In the genomic region with DNA sequence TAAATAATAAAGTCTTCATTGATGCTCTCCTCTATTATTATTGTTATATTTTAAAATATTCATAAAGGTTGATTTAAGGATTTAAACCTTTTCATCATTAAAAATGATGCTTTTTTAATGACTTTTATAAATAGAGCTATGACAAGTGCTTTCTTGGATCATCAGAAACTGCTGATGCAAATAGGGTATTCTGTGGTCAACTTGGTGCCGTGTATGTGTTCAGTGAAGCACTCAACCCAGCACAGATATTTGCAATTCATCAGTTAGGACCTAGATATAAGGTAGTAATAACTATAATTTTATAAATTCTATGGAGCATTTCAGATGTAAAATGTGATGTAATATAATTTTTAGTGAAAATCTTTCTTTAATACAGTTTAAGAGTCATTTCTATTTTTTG, we compare ENCODE assay signal across 8 cellular contexts.
ATAC-seq and TF ChIP-seq lines count a peak whose summit lies in the region.
"Not testable (repeated sequence)": the region's sequence is repeated elsewhere in the genome, so short reads cannot be mapped to it uniquely, and the experiment has no call there.

No MANE protein-coding gene starts in this region.

- not testable (repeated sequence) for H3K79me2 ChIP-seq in OCI-LY1 (ENCODE audit: insufficient read depth, low read length)

- not testable (repeated sequence) for H3K9me3 ChIP-seq in OCI-LY1 (ENCODE audit: low read length)

- H3K4me1 ChIP-seq in OCI-LY1 (ENCODE audit: insufficient read depth, low read length, severe bottlenecking) = peaks cover 60% of the 10 kb centered on the region

- H3K4me3 ChIP-seq in OCI-LY1 (ENCODE audit: low read depth, low read length, poor library complexity, severe bottlenecking) = peak overlapping the region; percentile 16

- H3K4me2 ChIP-seq in OCI-LY1 (ENCODE audit: low read length) = peak overlapping the region; percentile 26; the same call in 1 of the 2 replicates

- H3K9ac ChIP-seq in OCI-LY1 (ENCODE audit: low read length) = not testable (repeated sequence)

- not testable (repeated sequence) for H2AFZ ChIP-seq in OCI-LY1 (ENCODE audit: low read length)

- peak overlapping the region; percentile 85 for H3K27ac ChIP-seq in OCI-LY1 (ENCODE audit: low read depth, low read length, poor library complexity, severe bottlenecking)

- not testable (repeated sequence) for TF ChIP-seq CTCF in OCI-LY1 (IDR thresholded peaks at IDR 0.05; ENCODE audit: low read length)

- ATAC-seq in GM18499 (IDR thresholded peaks at IDR 0.05; ENCODE audit: insufficient read depth, unreplicated experiment) = peak; percentile 75
- peak; percentile 95 for ATAC-seq in GM18909 (IDR thresholded peaks at IDR 0.05; ENCODE audit: poor library complexity, unreplicated experiment)
- peak; percentile 88 for ATAC-seq in GM19455 (IDR thresholded peaks at IDR 0.05; ENCODE audit: unreplicated experiment)
- ATAC-seq in GM21529 (IDR thresholded peaks at IDR 0.05; ENCODE audit: unreplicated experiment) = peak; percentile 99
- ATAC-seq in HG02678 (IDR thresholded peaks at IDR 0.05; ENCODE audit: unreplicated experiment) = peak; percentile 98
- peak; percentile 95 for ATAC-seq in HG03064 (IDR thresholded peaks at IDR 0.05; ENCODE audit: low read depth, unreplicated experiment)
- peak; percentile 86 for ATAC-seq in HG03342 (IDR thresholded peaks at IDR 0.05; ENCODE audit: unreplicated experiment)

- not testable (repeated sequence) for H3K9me2 ChIP-seq in OCI-LY1 (ENCODE audit: low read depth, low read length)

- H4K20me1 ChIP-seq in OCI-LY1 (ENCODE audit: insufficient read depth, low read length) = not testable (repeated sequence)

- not testable (repeated sequence) for H3K27me3 ChIP-seq in OCI-LY1 (ENCODE audit: insufficient read depth, low read length)

- not testable (repeated sequence) for H3K36me3 ChIP-seq in OCI-LY1 (ENCODE audit: insufficient read depth, low read length)

- not testable (repeated sequence) for H3F3A ChIP-seq in OCI-LY1 (ENCODE audit: insufficient read depth, low read length)

Comparison
In these comparisons a context has a peak if more than half of its experiments do, and no peak if none do; other contexts are left out.
1. Peak in every context shown above with its lines: ATAC-seq, H3K4me3 ChIP-seq and H3K27ac ChIP-seq.